ENCODE assay signal across 15 cellular contexts in genomic region chr9:3006917-3007316, GRCh38.
A peak's percentile ranks its signal among the peaks of the same experiment; 100 is the strongest.
DNase-seq lines count a peak whose midpoint lies in the region; ATAC-seq and TF ChIP-seq lines count a peak whose summit lies in the region.
"Had no signal": no experiment of that assay in that cellular context is flagged by ENCODE, and none has a peak within 500 bp of the region (broad histone marks: within the 10 kb centered on the region; RNA-seq: fewer than 3 reads in every experiment).

No MANE protein-coding gene starts in this region.

- TF ChIP-seq CTCF in nephron (IDR thresholded peaks at IDR 0.05; ENCODE audit: unreplicated experiment in 3 of 3): no peak

- in situ Hi-C loops in ACHN (cut with HindIII; ENCODE audit: low pct_ligation_motif_present, low pct_unique_long_range_greater_than_20kb, low sequenced_read_pairs): no loop called here

- peak overlapping the region; percentile 57 to 93 (median 82) for H3K27ac Mint-ChIP-seq in nephron
- H3K27ac Mint-ChIP-seq: CD14-positive monocyte; CD8-positive, alpha-beta T cell; H9 had no signal

- no peaks in the 10 kb centered on the region for H3K9me3 Mint-ChIP-seq in nephron
- H3K9me3 Mint-ChIP-seq: CD8-positive, alpha-beta T cell had no signal

- DNase-seq in HT-29 (ENCODE audit: low spot score): peak; percentile 1
- DNase-seq in NCI-H2227 (lab: John Stamatoyannopoulos, UW; ENCODE audit: unreplicated experiment): peak; percentile 18
- peak; percentile 83 for DNase-seq in NCI-H82 (lab: John Stamatoyannopoulos, UW)
- no peak for DNase-seq in T-helper 1 cell
- DNase-seq in ACHN: no peak
- DNase-seq: CD8-positive, alpha-beta T cell; COR-L47; GOT3; H9 had no signal

- no peaks in the 10 kb centered on the region for H3K36me3 Mint-ChIP-seq in nephron (ENCODE audit: low read depth)
- H3K36me3 Mint-ChIP-seq: CD14-positive monocyte; CD8-positive, alpha-beta T cell had no signal

- H3K27me3 Mint-ChIP-seq in nephron (ENCODE audit: low read depth): peaks cover 12% of the 10 kb centered on the region

- ATAC-seq in GM18907 (IDR thresholded peaks at IDR 0.05; ENCODE audit: unreplicated experiment): no peak
- ATAC-seq: A549; CD8-positive, alpha-beta T cell; GM12878; HepG2 had no signal

- no peak overlapping the region for H3K4me3 Mint-ChIP-seq in nephron
- H3K4me3 Mint-ChIP-seq: CD14-positive monocyte; CD8-positive, alpha-beta T cell; H9 had no signal

- H3K4me1 Mint-ChIP-seq in nephron: peaks cover 27% of the 10 kb centered on the region
- H3K4me1 Mint-ChIP-seq: CD14-positive monocyte had no signal

Comparison
In these comparisons a context has a peak if more than half of its experiments do, and no peak if none do; other contexts are left out.
1. DNase-seq: peak in HT-29 (single experiment), NCI-H2227 (single experiment) and NCI-H82 (single experiment); none in T-helper 1 cell (0 of 5) and ACHN (single experiment).